ENCODE assay signal across 14 cellular contexts in the genomic region with DNA sequence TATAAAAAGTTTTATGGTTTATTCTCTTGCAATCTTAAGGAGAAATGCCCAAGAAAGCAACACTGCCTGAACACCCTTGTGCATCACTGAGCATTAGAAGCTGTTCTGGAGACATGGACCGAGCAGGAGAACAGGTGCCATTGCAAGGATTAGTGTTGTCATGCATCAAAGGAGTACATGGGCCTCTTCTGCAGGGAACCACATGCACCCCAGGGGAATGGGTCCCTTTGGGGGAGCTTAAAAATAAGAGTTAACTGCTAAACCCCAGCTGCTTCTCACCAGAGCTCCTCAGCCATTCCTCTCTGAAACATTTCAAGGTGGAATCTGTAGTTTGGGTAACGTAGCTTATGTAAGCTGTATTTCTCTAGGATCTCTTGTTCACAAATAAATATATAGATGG.
A peak's percentile ranks its signal among the peaks of the same experiment; 100 is the strongest.
DNase-seq lines count a peak whose midpoint lies in the region; ATAC-seq and TF ChIP-seq lines count a peak whose summit lies in the region.
"Had no signal": no experiment of that assay in that cellular context is flagged by ENCODE, and none has a peak within 500 bp of the region (broad histone marks: within the 10 kb centered on the region; RNA-seq: fewer than 3 reads in every experiment).

No MANE protein-coding gene starts in this region.

- H3K36me3 ChIP-seq in left ventricle myocardium inferior = no peaks in the 10 kb centered on the region
- H3K36me3 ChIP-seq in esophagus muscularis mucosa = no peaks in the 10 kb centered on the region
- no peaks in the 10 kb centered on the region for H3K36me3 ChIP-seq in aorta (ENCODE audit: control insufficient read depth in 1 of 2, insufficient read depth in 2 of 2, low read length in 1 of 2)
- H3K36me3 ChIP-seq: HAP-1 had no signal

- no peaks in the 10 kb centered on the region for H3K27me3 Mint-ChIP-seq in activated T-helper 17 cell treated with anti-CD3 and anti-CD28 coated beads, Interleukin-2, amount 50 U/mL, for 72 hours
- H3K27me3 Mint-ChIP-seq: CD4-positive, CD25-positive, alpha-beta regulatory T cell had no signal

- H3K36me3 Mint-ChIP-seq in activated T-helper 17 cell treated with anti-CD3 and anti-CD28 coated beads, Interleukin-2, amount 50 U/mL, for 72 hours (ENCODE audit: low read depth) = no peaks in the 10 kb centered on the region
- H3K36me3 Mint-ChIP-seq: CD4-positive, CD25-positive, alpha-beta regulatory T cell had no signal

- H3K9me3 ChIP-seq in left ventricle myocardium inferior (replicated peaks) (no peaks in the 10 kb centered on the region), esophagus muscularis mucosa (no peaks in the 10 kb centered on the region), aorta (ENCODE audit: control insufficient read depth, low read length) (no peaks in the 10 kb centered on the region)
- H3K9me3 ChIP-seq: HAP-1 had no signal

- no peak for TF ChIP-seq POLR2A in esophagus muscularis mucosa (IDR thresholded peaks at IDR 0.05; ENCODE audit: low read depth)

- no peaks in the 10 kb centered on the region for H3K4me1 Mint-ChIP-seq in activated T-helper 17 cell treated with anti-CD3 and anti-CD28 coated beads, Interleukin-2, amount 50 U/mL, for 72 hours
- H3K4me1 Mint-ChIP-seq: CD4-positive, CD25-positive, alpha-beta regulatory T cell had no signal

- WGBS in esophagus muscularis mucosa = 89% methylated on average over 2 of the region's 2 CpGs
- WGBS in aorta, 2 donors = 88 to 93% methylated on average over 2 of the region's 2 CpGs

- no peak overlapping the region for H3K4me3 Mint-ChIP-seq in activated T-helper 17 cell treated with anti-CD3 and anti-CD28 coated beads, Interleukin-2, amount 50 U/mL, for 72 hours
- H3K4me3 Mint-ChIP-seq: CD4-positive, CD25-positive, alpha-beta regulatory T cell had no signal

- TF ChIP-seq EP300 in esophagus muscularis mucosa (IDR thresholded peaks at IDR 0.05) = no peak

- H3K27ac Mint-ChIP-seq in activated T-helper 17 cell treated with anti-CD3 and anti-CD28 coated beads, Interleukin-2, amount 50 U/mL, for 72 hours = no peak overlapping the region
- H3K27ac Mint-ChIP-seq: CD4-positive, CD25-positive, alpha-beta regulatory T cell had no signal

- H3K27me3 ChIP-seq in left ventricle myocardium inferior (ENCODE audit: low read depth) = no peaks in the 10 kb centered on the region
- H3K27me3 ChIP-seq in esophagus muscularis mucosa = no peaks in the 10 kb centered on the region
- H3K27me3 ChIP-seq in aorta (ENCODE audit: control insufficient read depth in 1 of 2, insufficient read depth in 2 of 2, low read length in 1 of 2) = no peaks in the 10 kb centered on the region

- H3K4me1 ChIP-seq in left ventricle myocardium inferior (peaks cover 16% of the 10 kb centered on the region), esophagus muscularis mucosa (peaks cover 14 to 34% (median 25%) of the 10 kb centered on the region in 4 donors), aorta (ENCODE audit: control insufficient read depth in 1 of 2, insufficient read depth in 2 of 2, low read length in 2 of 2) (peaks cover 1 to 2% of the 10 kb centered on the region in 2 donors)
- H3K4me1 ChIP-seq: HAP-1 had no signal

- ATAC-seq in left ventricle myocardium superior = no peak
- peak; percentile 15 for ATAC-seq in aorta (ENCODE audit: low FRiP score)
- no peak for ATAC-seq in activated T-helper 17 cell treated with anti-CD3 and anti-CD28 coated beads, Interleukin-2, amount 50 U/mL, for 72 hours (replicated peaks)
- ATAC-seq in GM18520 (IDR thresholded peaks at IDR 0.05; ENCODE audit: unreplicated experiment) = no peak
- ATAC-seq: GM12878 had no signal

- H3K27ac ChIP-seq in left ventricle myocardium inferior (replicated peaks) (peak overlapping the region; percentile 30), esophagus muscularis mucosa (replicated peaks in 1 of 4) (peak overlapping the region in 3 of 4 donors; percentile 32 to 61 (median 49)), aorta (ENCODE audit: low read depth in 1 of 2, low read length in 2 of 2) (no peak overlapping the region)
- H3K27ac ChIP-seq: 22Rv1, HL-60 had no signal

- TF ChIP-seq CTCF in left ventricle myocardium inferior (IDR thresholded peaks at IDR 0.05; ENCODE audit: borderline replicate concordance) (no peak), esophagus muscularis mucosa (IDR thresholded peaks at IDR 0.05) (no peak)

- H3K4me3 ChIP-seq in left ventricle myocardium inferior (no peak overlapping the region), esophagus muscularis mucosa (no peak overlapping the region), aorta (ENCODE audit: low read length in 2 of 2) (no peak overlapping the region)
- H3K4me3 ChIP-seq: GM12878, HAP-1 had no signal

- H3K9me3 Mint-ChIP-seq in activated T-helper 17 cell treated with anti-CD3 and anti-CD28 coated beads, Interleukin-2, amount 50 U/mL, for 72 hours = no peaks in the 10 kb centered on the region

- intact Hi-C loops in left ventricle myocardium inferior (cut with micrococcal nuclease) (no loop called here), left ventricle myocardium superior (cut with micrococcal nuclease) (no loop called here), esophagus muscularis mucosa (cut with DNase I) (no loop called here), aorta (cut with DNase I) (no loop called here)

- DNase-seq in left ventricle myocardium inferior = no peak
- no peak for DNase-seq in left ventricle myocardium superior
- DNase-seq in NCI-H82 (lab: John Stamatoyannopoulos, UW) = peak; percentile 83
- no peak for DNase-seq in esophagus muscularis mucosa (ENCODE audit: extremely low spot score)
- no peak for DNase-seq in aorta
- DNase-seq in GM03348 (ENCODE audit: low spot score) = no peak
- DNase-seq: CD4-positive, CD25-positive, alpha-beta regulatory T cell; DMS 273 treated with DMSO at 0.1 percent for 48 hours had no signal

Comparison
In these comparisons a context has a peak if more than half of its experiments do, and no peak if none do; other contexts are left out.
1. H3K27ac ChIP-seq: peak in left ventricle myocardium inferior (single experiment) and esophagus muscularis mucosa (3 of 4); none in aorta (0 of 2).